ENCODE assay signal across 1 cellular context in genomic region chr20:14948416-14948815, GRCh38.
TF ChIP-seq lines count a peak whose summit lies in the region.

No MANE protein-coding gene starts in this region.

TF ChIP-seq in SK-N-SH treated with all-trans-retinoic acid at 6 μM for 48 hours, 23 proteins besides CTCF, POLR2A, EP300 and RAD21 (continued from another document):
- TF ChIP-seq PATZ1 (CRISPR knock-in tag; IDR thresholded peaks at IDR 0.05; ENCODE audit: borderline replicate concordance) (no peak), PPARA (CRISPR knock-in tag; IDR thresholded peaks at IDR 0.05; ENCODE audit: borderline replicate concordance) (no peak), ZNF565 (CRISPR knock-in tag; conservative IDR thresholded peaks at IDR 0.05; ENCODE audit: low read depth) (no peak), ZFP30 (CRISPR knock-in tag; IDR thresholded peaks at IDR 0.05) (no peak)
